Comparison of ENCODE assay signal across 9 cellular contexts in the genomic region with DNA sequence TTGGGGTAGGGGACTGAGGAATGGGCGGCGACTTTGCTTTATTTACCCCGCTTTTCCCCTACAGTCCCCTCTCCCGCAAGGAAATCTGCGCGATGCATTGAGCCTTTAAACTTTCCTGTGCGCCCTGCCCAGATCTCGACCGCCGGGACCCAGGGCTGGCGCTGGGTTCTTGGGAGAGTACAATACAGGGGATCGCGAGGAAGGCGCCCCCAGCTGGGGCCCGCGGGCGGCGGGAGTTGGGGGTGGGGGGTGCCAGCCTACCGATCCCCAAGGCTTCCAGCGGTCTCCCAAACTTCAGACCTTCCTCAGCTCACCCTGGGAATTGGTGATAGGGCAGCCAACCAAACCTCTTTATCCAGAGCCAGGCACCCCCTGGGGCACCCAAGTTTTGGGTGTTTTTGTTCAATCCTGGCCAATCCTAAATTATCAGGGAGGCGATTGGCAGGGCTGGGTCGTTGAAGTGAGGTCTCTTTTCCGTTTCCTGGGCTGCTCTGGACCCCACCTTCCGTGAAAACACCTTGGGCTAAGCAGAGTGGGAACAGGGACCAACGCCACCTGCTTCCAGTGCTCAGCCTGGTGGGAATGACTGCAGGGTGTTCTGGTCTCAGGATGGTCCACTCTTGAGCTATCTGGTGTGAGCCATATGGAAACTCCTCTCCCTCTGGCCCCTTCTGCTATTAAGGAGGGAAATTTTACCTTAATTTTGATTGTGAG. TPM values are rescaled to one million over a fixed set of nuclear protein-coding genes. Genes with fewer than 3 reads are reported as not detected.
A peak's percentile ranks its signal among the peaks of the same experiment; 100 is the strongest.
DNase-seq lines count a peak whose midpoint lies in the region; ATAC-seq and TF ChIP-seq lines count a peak whose summit lies in the region.
"Had no signal": no experiment of that assay in that cellular context is flagged by ENCODE, and none has a peak within 500 bp of the region (broad histone marks: within the 10 kb centered on the region; RNA-seq: fewer than 3 reads in every experiment).

No MANE protein-coding gene starts in this region.

- DNase-seq in GM20000 (ENCODE audit: low spot score): peak; percentile 33
- DNase-seq in adrenal gland: no peak
- DNase-seq in skeletal muscle cell (ENCODE audit: low read depth): no peak
- no peak for DNase-seq in stimulated activated naive CD4-positive, alpha-beta T cell treated with Interleukin-2 at 50 U/mL for 16 hours (lab: John Stamatoyannopoulos, UW)
- DNase-seq in amniotic stem cell (lab: John Stamatoyannopoulos, UW): no peak
- no peak for DNase-seq in pons (ENCODE audit: low spot score)
- DNase-seq: activated B cell treated with CpG ODN at 0.5 μM for 24 hours had no signal

- H3K27ac ChIP-seq in adrenal gland: peak overlapping the region in 2 of 5 donors; percentile 82 to 89
- no peak overlapping the region for H3K27ac ChIP-seq in iPS-18a (ENCODE audit: low read length)

- TF ChIP-seq POLR2A in adrenal gland (IDR thresholded peaks at IDR 0.05): no peak

- WGBS in adrenal gland, 4 donors: 11 to 42% (median 17%) methylated on average over 2 to 25 of the region's 25 CpGs

- no peak for ATAC-seq in GM18861 (IDR thresholded peaks at IDR 0.05; ENCODE audit: unreplicated experiment)

- H3K4me1 ChIP-seq in adrenal gland (replicated peaks in 1 of 2) (peaks cover 19 to 33% of the 10 kb centered on the region in 2 donors), iPS-18a (ENCODE audit: control insufficient read depth, low read depth, low read length) (peaks cover 22% of the 10 kb centered on the region)

- TF ChIP-seq CTCF in GM20000 (IDR thresholded peaks at IDR 0.05; ENCODE audit: extremely low read depth, missing control alignments) (no peak), adrenal gland (IDR thresholded peaks at IDR 0.05) (no peak)

- intact Hi-C loops in adrenal gland (cut with DNase I): no loop called here

- H3K4me3 ChIP-seq in adrenal gland (peak overlapping the region in 3 of 4 donors; percentile 23 to 81 (median 24)), iPS-18a (ENCODE audit: low read length) (peak overlapping the region; percentile 78), skeletal muscle cell (ENCODE audit: low read depth, low read length) (peak overlapping the region; percentile 44)

- H3K36me3 ChIP-seq in adrenal gland (replicated peaks in 1 of 2): no peaks in the 10 kb centered on the region
- H3K36me3 ChIP-seq in iPS-18a (ENCODE audit: control insufficient read depth, low read depth, low read length): no peaks in the 10 kb centered on the region

- H3K9ac ChIP-seq in iPS-18a (ENCODE audit: low read length): peak overlapping the region; percentile 40

- H3K27me3 ChIP-seq in adrenal gland (no peaks in the 10 kb centered on the region), iPS-18a (ENCODE audit: control insufficient read depth, insufficient read depth, low read length) (peaks cover 27% of the 10 kb centered on the region)

- H3K9me3 ChIP-seq in adrenal gland (replicated peaks in 1 of 3): no peaks in the 10 kb centered on the region
- peaks cover 6% of the 10 kb centered on the region for H3K9me3 ChIP-seq in iPS-18a (ENCODE audit: control insufficient read depth, low read depth, low read length)

RNA-seq across cellular contexts. Expression of a gene that starts 51.4 kb away (rescaled TPM):
- 10 to 100 TPM; 38.3 to 52.2 (median 48.4) TPM for total RNA-seq in adrenal gland
- 10 to 100 TPM; 13.2 to 47.7 (median 20.3) TPM for polyA plus RNA-seq in adrenal gland

Comparison
In these comparisons a context has a peak if more than half of its experiments do, and no peak if none do; other contexts are left out.
1. H3K4me3 ChIP-seq: peak in every context shown above with its lines; median percentile 78 in iPS-18a; 44 in skeletal muscle cell; 24 in adrenal gland.